ENCODE assay signal across 9 cellular contexts in the genomic region with DNA sequence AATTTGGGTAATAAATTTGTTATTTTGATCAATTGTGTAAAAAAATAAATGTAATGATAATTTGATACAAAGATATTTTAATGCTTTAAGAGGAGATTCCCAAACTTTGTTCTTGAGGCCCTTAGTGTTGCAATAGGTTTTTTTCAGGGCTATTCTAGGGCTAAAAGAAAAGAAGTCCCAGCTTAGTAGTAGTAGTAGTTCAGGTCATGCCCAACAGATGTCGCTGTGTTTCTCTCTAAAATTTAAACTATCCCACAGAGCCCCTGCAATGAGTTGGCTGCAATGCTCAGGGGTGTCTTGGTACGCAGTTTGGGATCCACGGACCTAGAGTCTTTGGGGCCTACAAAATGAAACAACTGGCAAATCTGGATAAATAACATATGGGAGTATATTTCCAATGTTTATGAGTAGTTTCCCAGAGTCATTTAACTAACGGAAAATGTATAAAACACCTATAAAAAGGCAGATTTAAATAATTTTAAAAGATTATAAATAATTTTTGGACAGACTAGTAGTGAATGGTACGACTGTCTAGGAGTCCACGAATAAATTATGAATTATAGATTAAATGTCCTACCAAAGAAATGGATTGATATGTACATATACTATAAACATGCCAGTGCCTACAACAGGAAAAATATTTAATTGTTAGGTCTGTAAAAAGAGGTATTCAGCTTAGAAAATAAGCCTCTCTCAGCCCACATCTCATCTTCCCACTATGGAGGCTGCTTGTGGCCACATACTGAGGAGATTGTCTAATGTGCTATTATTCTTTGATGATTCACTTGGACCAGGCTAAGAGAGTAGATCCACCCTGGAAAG.
A peak's percentile ranks its signal among the peaks of the same experiment; 100 is the strongest.
DNase-seq lines count a peak whose midpoint lies in the region; ATAC-seq and TF ChIP-seq lines count a peak whose summit lies in the region.
"Had no signal": no experiment of that assay in that cellular context is flagged by ENCODE, and none has a peak within 500 bp of the region (broad histone marks: within the 10 kb centered on the region; RNA-seq: fewer than 3 reads in every experiment).

No MANE protein-coding gene starts in this region.

- peak; percentile 50 for ATAC-seq in GM21717 (IDR thresholded peaks at IDR 0.05; ENCODE audit: unreplicated experiment)
- no peak for ATAC-seq in GM18505 (IDR thresholded peaks at IDR 0.05; ENCODE audit: unreplicated experiment)

- DNase-seq in NCI-H1417 (lab: John Stamatoyannopoulos, UW) (peak; percentile 9 to 55 (median 12)), NCI-H1417 treated with DMSO at 0.1 percent for 48 hours (lab: John Stamatoyannopoulos, UW) (no peak), NCI-H2107 (lab: John Stamatoyannopoulos, UW) (peak; percentile 11), globus pallidus (ENCODE audit: low spot score) (peak; percentile 84), putamen (ENCODE audit: low spot score) (peak; percentile 70)
- peak; percentile 5 for DNase-seq in activated CD4-positive, alpha-beta T cell treated with anti-CD3 and anti-CD28 coated beads, Interleukin-2, amount 50 U/mL, for 1 hour
- DNase-seq: activated naive CD8-positive, alpha-beta T cell treated with anti-CD3 and anti-CD28 coated beads, Interleukin-2, amount 10 ng/mL, durations not matched to agents 7 days and 5 days had no signal

- no peak for TF ChIP-seq POLR2A in GM18505 (IDR thresholded peaks at IDR 0.05; ENCODE audit: borderline replicate concordance, extremely low read depth, insufficient read depth, insufficient read length)
